ENCODE assay signal across 6 cellular contexts in genomic region chr11:65557280-65558001, GRCh38. TPM values are rescaled to one million over a fixed set of nuclear protein-coding genes. Genes with fewer than 3 reads are reported as not detected.
DNase-seq lines count a peak whose midpoint lies in the region; ATAC-seq and TF ChIP-seq lines count a peak whose summit lies in the region.

No MANE protein-coding gene starts in this region.

- TF ChIP-seq POLR2A in body of pancreas (IDR thresholded peaks at IDR 0.05): no peak

- DNase-seq in H7 (peak; percentile 89), body of pancreas (peak in 1 of 4 donors; percentile 35), NCI-H2196 (lab: John Stamatoyannopoulos, UW; ENCODE audit: unreplicated experiment) (no peak)
- DNase-seq in natural killer cell treated with Interleukin-12 subunit alpha and Interleukin-12 subunit beta and Interleukin-15 and Interleukin-18, amount 100 ng/mL, for 72 hours (ENCODE audit: low spot score): no peak

- no peaks in the 10 kb centered on the region for H3K9me3 Mint-ChIP-seq in natural killer cell treated with Interleukin-12 subunit alpha and Interleukin-12 subunit beta and Interleukin-15 and Interleukin-18, amount 100 ng/mL, for 72 hours

- H3K4me3 ChIP-seq in H7 (ENCODE audit: insufficient read depth, low read depth, low read length) (peak overlapping the region; percentile 69), body of pancreas (no peak overlapping the region)

- H3K9me3 ChIP-seq in body of pancreas: no peaks in the 10 kb centered on the region

- no peaks in the 10 kb centered on the region for H3K36me3 Mint-ChIP-seq in natural killer cell treated with Interleukin-12 subunit alpha and Interleukin-12 subunit beta and Interleukin-15 and Interleukin-18, amount 100 ng/mL, for 72 hours

- WGBS in body of pancreas, 2 donors: 1 to 15% methylated on average over 3 to 23 of the region's 47 CpGs

- peak overlapping the region; percentile 77 for H3K4me3 Mint-ChIP-seq in natural killer cell treated with Interleukin-12 subunit alpha and Interleukin-12 subunit beta and Interleukin-15 and Interleukin-18, amount 100 ng/mL, for 72 hours

- peaks cover 56% of the 10 kb centered on the region for H3K4me1 ChIP-seq in body of pancreas

- ATAC-seq in body of pancreas (no peak), HG02571 (IDR thresholded peaks at IDR 0.05; ENCODE audit: unreplicated experiment) (no peak), GM19035 (IDR thresholded peaks at IDR 0.05; ENCODE audit: unreplicated experiment) (no peak)
- ATAC-seq in natural killer cell treated with Interleukin-12 subunit alpha and Interleukin-12 subunit beta and Interleukin-15 and Interleukin-18, amount 100 ng/mL, for 72 hours: peak; percentile 8 to 32

- H3K36me3 ChIP-seq in H7 (replicated peaks; ENCODE audit: control insufficient read depth, insufficient read depth, low read length) (no peaks in the 10 kb centered on the region), body of pancreas (replicated peaks in 1 of 2; ENCODE audit: insufficient read depth in 1 of 2, low read depth in 2 of 2) (no peaks in the 10 kb centered on the region)

- peak overlapping the region; percentile 86 to 96 (median 92) for H3K27ac ChIP-seq in body of pancreas

- peaks cover 42 to 48% of the 10 kb centered on the region in 2 donors for H3K4me1 Mint-ChIP-seq in natural killer cell treated with Interleukin-12 subunit alpha and Interleukin-12 subunit beta and Interleukin-15 and Interleukin-18, amount 100 ng/mL, for 72 hours (ENCODE audit: low read depth in 2 of 2)

- intact Hi-C loops in body of pancreas (cut with DNase I): no loop called here

- peak overlapping the region; percentile 72 to 91 for H3K27ac Mint-ChIP-seq in natural killer cell treated with Interleukin-12 subunit alpha and Interleukin-12 subunit beta and Interleukin-15 and Interleukin-18, amount 100 ng/mL, for 72 hours

- H3K27me3 ChIP-seq in H7 (ENCODE audit: control insufficient read depth, insufficient read depth, low read length): peaks cover 17% of the 10 kb centered on the region
- no peaks in the 10 kb centered on the region for H3K27me3 ChIP-seq in body of pancreas

- H3K27me3 Mint-ChIP-seq in natural killer cell treated with Interleukin-12 subunit alpha and Interleukin-12 subunit beta and Interleukin-15 and Interleukin-18, amount 100 ng/mL, for 72 hours: no peaks in the 10 kb centered on the region

- TF ChIP-seq CTCF in body of pancreas (IDR thresholded peaks at IDR 0.05): no peak

RNA-seq across cellular contexts. Expression of gene LTBP3, which starts 0.7 kb away (rescaled TPM):
- 3.9 and 5.7 TPM in 2 replicates for total RNA-seq in H7 (2014; rRNA removed; shearing (Covaris generic))
- 100 to 1,000 TPM; 131 to 330 TPM for total RNA-seq in body of pancreas
- 10 to 100 TPM; 42.3 to 60.2 TPM for total RNA-seq in natural killer cell treated with Interleukin-12 subunit alpha and Interleukin-12 subunit beta and Interleukin-15 and Interleukin-18, amount 100 ng/mL, for 72 hours

RNA-seq across cellular contexts. Expression of gene ZNRD2, which starts 12.8 kb away (rescaled TPM):
- total RNA-seq in H7 (2014; rRNA removed; shearing (Covaris generic)): 88.1 and 89.1 TPM in 2 replicates
- 10 to 100 TPM; 39.2 to 66.9 TPM for total RNA-seq in body of pancreas
- 10 to 100 TPM; 55.8 to 89.3 TPM for total RNA-seq in natural killer cell treated with Interleukin-12 subunit alpha and Interleukin-12 subunit beta and Interleukin-15 and Interleukin-18, amount 100 ng/mL, for 72 hours

RNA-seq across cellular contexts. Expression of gene FAM89B, which starts 14.9 kb away (rescaled TPM):
- total RNA-seq in H7 (2014; rRNA removed; shearing (Covaris generic)): 8.6 and 20.4 TPM in 2 replicates
- 100 to 1,000 TPM in 1 of 2 donors, 10 to 100 TPM in 1; 44.8 to 116 TPM for total RNA-seq in body of pancreas
- 10 to 100 TPM; 38.0 to 71.5 TPM for total RNA-seq in natural killer cell treated with Interleukin-12 subunit alpha and Interleukin-12 subunit beta and Interleukin-15 and Interleukin-18, amount 100 ng/mL, for 72 hours

RNA-seq across cellular contexts. Expression of gene EHBP1L1, which starts 18.4 kb away (rescaled TPM):
- 1.9 and 4.7 TPM in 2 replicates for total RNA-seq in H7 (2014; rRNA removed; shearing (Covaris generic))
- total RNA-seq in body of pancreas: 10 to 100 TPM; 35.0 to 76.1 TPM
- total RNA-seq in natural killer cell treated with Interleukin-12 subunit alpha and Interleukin-12 subunit beta and Interleukin-15 and Interleukin-18, amount 100 ng/mL, for 72 hours: 100 to 1,000 TPM; 156 to 188 TPM

RNA-seq across cellular contexts. Expression of gene SCYL1, which starts 32.6 kb away (rescaled TPM):
- 70.0 and 72.3 TPM in 2 replicates for total RNA-seq in H7 (2014; rRNA removed; shearing (Covaris generic))
- total RNA-seq in body of pancreas: 10 to 100 TPM; 55.0 to 62.3 TPM
- total RNA-seq in natural killer cell treated with Interleukin-12 subunit alpha and Interleukin-12 subunit beta and Interleukin-15 and Interleukin-18, amount 100 ng/mL, for 72 hours: 100 to 1,000 TPM in 1 of 2 donors, 10 to 100 TPM in 1; 84.5 to 112 TPM

Comparison
In these comparisons a context has a peak if more than half of its experiments do, and no peak if none do; other contexts are left out.
1. ATAC-seq: peak in natural killer cell treated with Interleukin-12 subunit alpha and Interleukin-12 subunit beta and Interleukin-15 and Interleukin-18, amount 100 ng/mL, for 72 hours (2 of 2); none in body of pancreas (single experiment), HG02571 (single experiment) and GM19035 (single experiment).